In the genomic region with DNA sequence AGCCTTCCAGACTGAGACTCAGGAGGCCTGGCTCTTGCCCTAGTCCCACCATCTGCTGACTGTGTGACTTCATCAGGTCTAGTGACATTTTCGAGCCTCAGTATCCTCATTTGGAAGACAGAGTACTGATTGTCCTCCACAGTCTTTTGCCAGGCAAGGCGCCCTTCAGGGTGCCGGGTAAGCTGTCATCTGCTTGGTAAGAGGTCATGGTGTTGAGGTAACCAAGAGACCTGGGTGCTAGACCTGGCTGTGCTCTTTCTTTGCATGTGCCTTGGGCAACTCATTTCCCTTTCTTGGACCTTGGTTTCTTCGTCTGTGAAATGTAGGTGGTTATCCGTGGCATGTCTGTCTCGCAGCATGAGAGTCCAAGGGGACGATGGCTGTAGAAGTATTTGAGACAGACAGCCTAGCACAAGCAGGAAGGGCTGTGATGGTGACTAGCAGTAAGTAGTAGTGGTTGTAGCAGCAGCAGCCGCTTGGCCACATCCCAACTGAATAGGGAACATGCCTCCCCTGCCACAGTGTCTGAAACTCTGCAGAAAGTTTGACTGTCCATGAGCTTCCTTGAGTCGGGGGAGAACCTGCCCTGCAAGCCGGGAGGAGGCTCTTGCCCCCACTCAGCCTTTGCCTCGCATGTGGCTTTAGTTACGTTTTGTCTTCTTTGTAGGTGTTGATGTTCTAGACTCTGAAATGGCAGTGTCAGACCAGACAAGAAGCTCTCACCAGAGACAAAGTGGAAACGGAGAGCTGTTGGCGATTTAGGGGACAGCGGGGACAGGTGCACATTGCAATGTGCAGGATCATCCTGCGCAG, we compare ENCODE assay signal across 10 cellular contexts. TPM values are rescaled to one million over a fixed set of nuclear protein-coding genes. Genes with fewer than 3 reads are reported as not detected.
DNase-seq lines count a peak whose midpoint lies in the region; ATAC-seq and TF ChIP-seq lines count a peak whose summit lies in the region.
"Had no signal": no experiment of that assay in that cellular context is flagged by ENCODE, and none has a peak within 500 bp of the region (broad histone marks: within the 10 kb centered on the region; RNA-seq: fewer than 3 reads in every experiment).

No MANE protein-coding gene starts in this region.

- peak overlapping the region; percentile 92 for H3K27ac Mint-ChIP-seq in activated CD4-positive, alpha-beta T cell treated with anti-CD3 and anti-CD28 coated beads for 36 hours
- H3K27ac Mint-ChIP-seq in T-cell (peak overlapping the region; percentile 94 to 96), chondrocyte (ENCODE audit: unreplicated experiment) (peak overlapping the region; percentile 95)

- no peaks in the 10 kb centered on the region for H3K9me3 Mint-ChIP-seq in activated CD4-positive, alpha-beta T cell treated with anti-CD3 and anti-CD28 coated beads for 36 hours (ENCODE audit: low read depth)
- no peaks in the 10 kb centered on the region for H3K9me3 Mint-ChIP-seq in T-cell
- H3K9me3 Mint-ChIP-seq in chondrocyte (ENCODE audit: low read depth) = no peaks in the 10 kb centered on the region

- TF ChIP-seq CTCF in chondrocyte (IDR thresholded peaks at IDR 0.05) (no peak), spleen (IDR thresholded peaks at IDR 0.05 in 8 of 11, conservative IDR thresholded peaks at IDR 0.05 in 3 of 11) (no peak)

- POLR2A ChIA-PET in activated CD4-positive, alpha-beta T cell treated with anti-CD3 and anti-CD28 coated beads for 36 hours (lab: Charles Lee) = interaction anchor here (0.6 to 11.5 kb wide), 2 partner anchors 27 to 35 kb away, joined by 3 to 162 read pairs; a partner anchor contains a TSS
- POLR2A ChIA-PET in T-cell (lab: Charles Lee) = interaction anchor here (0.6 to 2.1 kb wide), 11 partner anchors 15 to 134 kb away, joined by 3 to 11 read pairs (median 5); a partner anchor contains a TSS

- H3K9me3 ChIP-seq in spleen = no peaks in the 10 kb centered on the region

- peaks cover 51 to 95% (median 75%) of the 10 kb centered on the region in 6 donors for H3K4me1 ChIP-seq in spleen

- intact Hi-C loops in activated CD4-positive, alpha-beta T cell treated with anti-CD3 and anti-CD28 coated beads for 36 hours (cut with DNase I, micrococcal nuclease) = loop anchor here (1.0 to 5.0 kb wide), 4 partner anchors 15 to 137 kb away; no protein-coding TSS in a partner anchor
- intact Hi-C loops in spleen (cut with DNase I; ENCODE audit: low total_unique reads) = loop anchor here (2.0 to 10.0 kb wide), 2 partner anchors 51 to 123 kb away; no protein-coding TSS in a partner anchor

- peaks cover 0 to 99% (median 26%) of the 10 kb centered on the region in 6 donors for H3K36me3 ChIP-seq in spleen

- ATAC-seq in activated CD4-positive, alpha-beta T cell treated with anti-CD3 and anti-CD28 coated beads for 36 hours = no peak
- ATAC-seq in T-cell (replicated peaks in 1 of 4) (peak; percentile 27 to 35 (median 32)), GM19328 (IDR thresholded peaks at IDR 0.05; ENCODE audit: unreplicated experiment) (no peak), HG03280 (IDR thresholded peaks at IDR 0.05; ENCODE audit: unreplicated experiment) (no peak)

- peak overlapping the region in 5 of 8 donors; percentile 12 to 80 (median 70) for H3K27ac ChIP-seq in spleen

- H3K4me3 Mint-ChIP-seq in activated CD4-positive, alpha-beta T cell treated with anti-CD3 and anti-CD28 coated beads for 36 hours = peak overlapping the region; percentile 56
- H3K4me3 Mint-ChIP-seq in T-cell (peak overlapping the region; percentile 35 to 81 (median 62)), chondrocyte (ENCODE audit: unreplicated experiment) (no peak overlapping the region)

- CTCF ChIA-PET in activated CD4-positive, alpha-beta T cell treated with anti-CD3 and anti-CD28 coated beads for 36 hours (lab: Charles Lee) = interaction anchor here (0.6 to 12.1 kb wide), 18 partner anchors 9 to 123 kb away, joined by 3 to 300 read pairs (median 5); a partner anchor contains a TSS
- CTCF ChIA-PET in T-cell (lab: Charles Lee) = interaction anchor here (0.6 to 11.2 kb wide), 13 partner anchors 17 to 421 kb away, joined by 3 to 174 read pairs (median 5); a partner anchor contains a TSS

- H3K27me3 ChIP-seq in spleen (replicated peaks in 1 of 7) = no peaks in the 10 kb centered on the region

- no peak for TF ChIP-seq POLR2A in spleen (IDR thresholded peaks at IDR 0.05)

- H3K4me3 ChIP-seq in spleen = no peak overlapping the region
- H3K4me3 ChIP-seq: SK-N-MC had no signal

- DNase-seq in activated CD4-positive, alpha-beta T cell treated with anti-CD3 and anti-CD28 coated beads for 36 hours = peak; percentile 50
- DNase-seq in activated CD4-positive, alpha-beta T cell treated with anti-CD3 and anti-CD28 coated beads, Interleukin-2, amount 50 U/mL, for 48 hours = no peak
- DNase-seq in T-cell = peak in 20 of 34 experiments; percentile 21 to 58 (median 30)
- no peak for DNase-seq in chondrocyte (ENCODE audit: low spot score)
- DNase-seq in spleen = no peak
- no peak for DNase-seq in GM19240 (ENCODE audit: insufficient read length, low spot score)
- DNase-seq: NCI-H69 had no signal

- H3K36me3 Mint-ChIP-seq in activated CD4-positive, alpha-beta T cell treated with anti-CD3 and anti-CD28 coated beads for 36 hours (ENCODE audit: low read depth) = peaks cover 66% of the 10 kb centered on the region
- peaks cover 52% of the 10 kb centered on the region for H3K36me3 Mint-ChIP-seq in T-cell
- no peaks in the 10 kb centered on the region for H3K36me3 Mint-ChIP-seq in chondrocyte (ENCODE audit: low read depth)

- peaks cover 92% of the 10 kb centered on the region for H3K4me1 Mint-ChIP-seq in activated CD4-positive, alpha-beta T cell treated with anti-CD3 and anti-CD28 coated beads for 36 hours
- H3K4me1 Mint-ChIP-seq in T-cell (peaks cover 91 to 93% (median 91%) of the 10 kb centered on the region in 3 donors), chondrocyte (ENCODE audit: low read depth) (peaks cover 76% of the 10 kb centered on the region)

- 55 to 80% (median 62%) methylated on average over 15 to 16 of the region's 16 CpGs for whole genome bisulfite sequencing in spleen, 5 donors

- no peaks in the 10 kb centered on the region for H3K27me3 Mint-ChIP-seq in activated CD4-positive, alpha-beta T cell treated with anti-CD3 and anti-CD28 coated beads for 36 hours
- H3K27me3 Mint-ChIP-seq in T-cell (no peaks in the 10 kb centered on the region), chondrocyte (ENCODE audit: low read depth) (no peaks in the 10 kb centered on the region)

RNA-seq across cellular contexts. Expression of a gene that starts 40.3 kb away (rescaled TPM):
- 100 to 1,000 TPM; 249 to 378 TPM for total RNA-seq in activated CD4-positive, alpha-beta T cell treated with anti-CD3 and anti-CD28 coated beads for 36 hours
- 1,000 to 10,000 TPM; 1,049 to 1,157 (median 1,125) TPM for total RNA-seq in T-cell
- total RNA-seq in chondrocyte = 98.9 to 112 TPM (median 104 TPM) in 3 replicates
- 100 to 1,000 TPM; 244 to 336 (median 283) TPM for total RNA-seq in spleen
- 100 to 1,000 TPM; 169 to 184 (median 183) TPM for polyA plus RNA-seq in spleen

RNA-seq across cellular contexts. Expression of a gene that starts 53.9 kb away (rescaled TPM):
- total RNA-seq in activated CD4-positive, alpha-beta T cell treated with anti-CD3 and anti-CD28 coated beads for 36 hours = 1 to 10 TPM; 2.6 to 2.8 TPM
- under 1 TPM in 4 of 5 donors, not detected in 1; 0.19 to 0.79 (median 0.49) TPM for total RNA-seq in T-cell
- total RNA-seq in chondrocyte = 0.17 to 0.36 TPM in 2 of 3 replicates, not detected in the other
- total RNA-seq in spleen = 1 to 10 TPM in 5 of 7 donors, under 1 TPM in 2; 0.33 to 3.2 (median 1.3) TPM
- polyA plus RNA-seq in spleen = 1 to 10 TPM; 1.1 to 2.8 (median 1.5) TPM

Comparison
In these comparisons a context has a peak if more than half of its experiments do, and no peak if none do; other contexts are left out.
1. DNase-seq: peak in activated CD4-positive, alpha-beta T cell treated with anti-CD3 and anti-CD28 coated beads for 36 hours (single experiment) and T-cell (20 of 34); none in activated CD4-positive, alpha-beta T cell treated with anti-CD3 and anti-CD28 coated beads, Interleukin-2, amount 50 U/mL, for 48 hours (0 of 2), chondrocyte (single experiment), spleen (single experiment) and GM19240 (single experiment).
2. ATAC-seq: peak in T-cell (4 of 4); none in activated CD4-positive, alpha-beta T cell treated with anti-CD3 and anti-CD28 coated beads for 36 hours (single experiment), GM19328 (single experiment) and HG03280 (single experiment).
3. Peak in every context shown above with its lines, with median percentiles within 50 percentile points of each other: H3K27ac Mint-ChIP-seq.